20 cellular contexts compared by ENCODE assay signal in the genomic region with DNA sequence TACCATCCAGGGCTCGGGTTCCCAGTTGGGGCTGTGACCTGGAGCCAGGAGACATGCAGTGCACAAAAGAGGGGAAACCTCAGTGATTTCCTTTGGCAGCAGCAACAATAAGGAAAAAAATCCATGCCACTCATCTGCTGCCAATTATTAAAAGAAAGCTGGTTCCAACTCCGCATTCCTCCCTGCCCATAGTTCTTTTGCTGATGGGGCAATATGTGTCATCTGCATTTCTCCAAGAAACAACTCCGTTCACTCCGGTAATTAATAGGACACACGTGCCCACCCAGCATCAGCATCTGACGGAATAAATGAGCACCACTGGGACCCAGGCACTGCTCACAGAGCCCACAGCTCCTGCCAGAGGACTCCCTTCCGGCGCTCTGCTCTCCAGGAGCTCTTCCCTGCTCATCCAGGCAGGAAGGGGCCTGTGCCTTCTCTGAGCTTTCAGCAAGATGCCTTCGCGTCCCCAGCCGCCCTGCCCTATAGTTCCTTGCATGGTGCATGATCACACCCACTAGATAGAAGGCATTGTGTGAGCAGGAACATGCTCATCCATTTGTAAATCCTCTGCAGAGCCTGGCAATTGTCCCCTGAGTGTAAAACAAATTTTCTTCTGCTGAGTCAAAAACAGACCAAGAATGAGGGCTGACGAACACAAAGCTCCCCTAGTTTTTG.
DNase-seq lines count a peak whose midpoint lies in the region; ATAC-seq and TF ChIP-seq lines count a peak whose summit lies in the region.
"Had no signal": no experiment of that assay in that cellular context is flagged by ENCODE, and none has a peak within 500 bp of the region (broad histone marks: within the 10 kb centered on the region; RNA-seq: fewer than 3 reads in every experiment).

No MANE protein-coding gene starts in this region.

- no peak overlapping the region for H3K9ac ChIP-seq in GM23248
- H3K9ac ChIP-seq in adipocyte (ENCODE audit: low read length): no peak overlapping the region

- no peaks in the 10 kb centered on the region for H3K9me3 ChIP-seq in A673 (ENCODE audit: low read depth, low read length, poor library complexity, severe bottlenecking)
- H3K9me3 ChIP-seq in GM23248 (ENCODE audit: low read depth): no peaks in the 10 kb centered on the region
- no peaks in the 10 kb centered on the region for H3K9me3 ChIP-seq in adipocyte (ENCODE audit: control insufficient read depth, low read length)
- H3K9me3 ChIP-seq: adrenal gland, heart right ventricle, left lung, right lobe of liver had no signal

- no peak overlapping the region for H3K4me3 ChIP-seq in A673 (ENCODE audit: low read depth, low read length, poor library complexity, severe bottlenecking)
- no peak overlapping the region for H3K4me3 ChIP-seq in GM23248
- no peak overlapping the region for H3K4me3 ChIP-seq in adipocyte (ENCODE audit: low read length)
- H3K4me3 ChIP-seq: adrenal gland, coronary artery, heart right ventricle, left lung, right lobe of liver had no signal

- CTCF ChIA-PET in A673 (lab: Charles Lee): no interaction called here

- H3K27ac ChIP-seq in A673 (ENCODE audit: low read depth, low read length, poor library complexity, severe bottlenecking) (no peak overlapping the region), GM23248 (no peak overlapping the region)
- H3K27ac ChIP-seq: adrenal gland, coronary artery, heart right ventricle, left lung, right lobe of liver had no signal

- POLR2A ChIA-PET in A673 (lab: Charles Lee; ENCODE audit: low non-redundant PET): no interaction called here

- no peak for ATAC-seq in GM21723 (IDR thresholded peaks at IDR 0.05; ENCODE audit: unreplicated experiment)
- ATAC-seq: left lung; naive thymus-derived CD4-positive, alpha-beta T cell; right lobe of liver had no signal

- no TSS peak for BruUV-seq in A673 (replicated peaks; lab: Mats Ljungman, UMichigan)

- TF ChIP-seq CTCF in A673 (conservative IDR thresholded peaks at IDR 0.05; ENCODE audit: low read depth, low read length): no peak

- no peaks in the 10 kb centered on the region for H3F3A ChIP-seq in GM23248 (ENCODE audit: insufficient read depth)

- peak; percentile 6 for DNase-seq in A673 (ENCODE audit: low spot score)
- DNase-seq in GM23248: peak; percentile 61
- peak; percentile 10 for DNase-seq in adipocyte (ENCODE audit: low read depth)
- peak; percentile 62 for DNase-seq in islet precursor cell
- DNase-seq in NCI-H774 (lab: John Stamatoyannopoulos, UW): no peak
- no peak for DNase-seq in T1000 (lab: John Stamatoyannopoulos, UW)
- no peak for DNase-seq in hippocampal formation (lab: John Stamatoyannopoulos, UW)
- DNase-seq: activated CD4-positive, alpha-beta T cell treated with anti-CD3 and anti-CD28 coated beads for 1 hour; activated T-cell treated with anti-CD3 and anti-CD28 coated beads, Interleukin-2, amount 50 U/mL, for 1 hour; adrenal gland; C1 segment of cervical spinal cord; heart right ventricle; left lung; naive thymus-derived CD4-positive, alpha-beta T cell; NCI-H1105; NCI-H510A; NK-92 treated with Interleukin-12 subunit alpha and Interleukin-12 subunit beta, amount 100 ng/mL, for 24 hours had no signal

- H2AFZ ChIP-seq in GM23248: no peak overlapping the region

- H3K9me2 ChIP-seq in GM23248 (ENCODE audit: insufficient read depth): no peaks in the 10 kb centered on the region

- H3K36me3 ChIP-seq in A673 (ENCODE audit: insufficient read depth, low read length, poor library complexity, severe bottlenecking): no peaks in the 10 kb centered on the region
- no peaks in the 10 kb centered on the region for H3K36me3 ChIP-seq in GM23248 (ENCODE audit: low read depth)
- no peaks in the 10 kb centered on the region for H3K36me3 ChIP-seq in adipocyte (ENCODE audit: control insufficient read depth, insufficient read depth, low read length, severe bottlenecking)
- H3K36me3 ChIP-seq: adrenal gland, heart right ventricle, left lung, right lobe of liver had no signal

- H3K4me1 ChIP-seq in A673 (ENCODE audit: insufficient read depth, low read length, poor library complexity, severe bottlenecking): no peaks in the 10 kb centered on the region
- no peaks in the 10 kb centered on the region for H3K4me1 ChIP-seq in GM23248 (ENCODE audit: insufficient read depth)
- H3K4me1 ChIP-seq in adipocyte (ENCODE audit: control insufficient read depth, insufficient read depth, low read length): peaks cover 22% of the 10 kb centered on the region
- H3K4me1 ChIP-seq: left lung, right lobe of liver had no signal

- intact Hi-C loops in A673 (cut with micrococcal nuclease; ENCODE audit: unreplicated experiment): no loop called here

- H4K20me1 ChIP-seq in GM23248 (ENCODE audit: insufficient read depth): no peaks in the 10 kb centered on the region

- no peak overlapping the region for H3K4me2 ChIP-seq in GM23248 (ENCODE audit: unreplicated experiment)

- peaks cover 3% of the 10 kb centered on the region for H3K27me3 ChIP-seq in A673 (replicated peaks; ENCODE audit: insufficient read depth, low read depth, low read length, poor library complexity)
- peaks cover 18% of the 10 kb centered on the region for H3K27me3 ChIP-seq in GM23248 (replicated peaks; ENCODE audit: insufficient read depth)
- H3K27me3 ChIP-seq in adipocyte (replicated peaks; ENCODE audit: control insufficient read depth, insufficient read depth, low read length): peaks cover 5% of the 10 kb centered on the region
- H3K27me3 ChIP-seq: adrenal gland, left lung, right lobe of liver had no signal

- no peaks in the 10 kb centered on the region for H3K79me2 ChIP-seq in GM23248 (ENCODE audit: insufficient read depth)

- in situ Hi-C loops in GM23248 (cut with MboI): no loop called here

- 4 to 5% methylated on average over 12 of the region's 12 CpGs for WGBS in GM23248 (ENCODE audit: low coverage in 1 of 2, low lambda C conversion rate in 2 of 2, missing lambda C conversion rate in 2 of 2), 2 experiments

Comparison
In these comparisons a context has a peak if more than half of its experiments do, and no peak if none do; other contexts are left out.
1. DNase-seq: peak in A673 (single experiment), GM23248 (single experiment), adipocyte (single experiment) and islet precursor cell (single experiment); none in NCI-H774 (single experiment), T1000 (single experiment) and hippocampal formation (0 of 2).